Comparison of ENCODE assay signal across 1 cellular context in the genomic region with DNA sequence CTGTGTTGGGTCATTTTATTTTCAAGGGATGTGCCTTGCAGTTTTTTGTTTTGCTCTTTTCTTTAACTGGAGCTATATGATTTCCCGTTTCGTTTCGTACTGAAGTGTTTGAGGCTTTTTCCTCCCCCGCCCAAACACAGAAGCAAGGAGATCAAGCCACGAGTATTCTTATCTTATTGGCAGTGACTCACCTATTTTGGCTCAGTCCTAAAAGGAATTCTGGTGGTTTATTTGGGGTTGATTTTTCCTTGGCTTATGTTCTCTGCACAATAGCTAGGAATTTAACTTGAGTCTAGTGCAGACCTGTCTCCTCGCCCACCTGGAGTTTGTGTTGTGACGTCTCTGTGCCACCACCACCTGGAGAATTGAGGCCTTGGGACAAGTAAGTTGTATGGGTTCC.
TF ChIP-seq lines count a peak whose summit lies in the region.

No MANE protein-coding gene starts in this region.

TF ChIP-seq in IMR-90, 13 proteins besides CTCF, POLR2A, EP300 and RAD21:
- TF ChIP-seq FOS (IDR thresholded peaks at IDR 0.05; ENCODE audit: low read depth, low read length) (peak; percentile 76), RFX5 (IDR thresholded peaks at IDR 0.05; ENCODE audit: low read depth, low read length) (no peak), ELK1 (IDR thresholded peaks at IDR 0.05; ENCODE audit: borderline replicate concordance, low read depth, low read length) (no peak)
